ENCODE assay signal across 7 cellular contexts in genomic region chr17:48908853-48909394, GRCh38. TPM values are rescaled to one million over a fixed set of nuclear protein-coding genes. Genes with fewer than 3 reads are reported as not detected.
DNase-seq lines count a peak whose midpoint lies in the region; ATAC-seq, FAIRE-seq and TF ChIP-seq lines count a peak whose summit lies in the region.

No MANE protein-coding gene starts in this region.

- peak overlapping the region; percentile 73 to 77 for H3K27ac ChIP-seq in kidney (ENCODE audit: low read depth in 2 of 2, low read length in 2 of 2)

- ATAC-seq in HG03045 (IDR thresholded peaks at IDR 0.05; ENCODE audit: unreplicated experiment): peak; percentile 37

- H3K9ac ChIP-seq in kidney (ENCODE audit: low read length in 2 of 2): peak overlapping the region; percentile 29 to 66

- TF ChIP-seq CTCF in kidney (IDR thresholded peaks at IDR 0.05; ENCODE audit: borderline replicate concordance, extremely low read depth, insufficient read depth): no peak

- H3K9me3 ChIP-seq in kidney (ENCODE audit: control insufficient read depth in 1 of 2, low read length in 2 of 2): no peaks in the 10 kb centered on the region

- DNase-seq in GM18507 (ENCODE audit: extremely low spot score, insufficient read length, low read depth) (peak; percentile 58), NCI-H2196 treated with DMSO at 0.1 percent for 48 hours (lab: John Stamatoyannopoulos, UW; ENCODE audit: unreplicated experiment) (peak; percentile 45), kidney (peak; percentile 94)
- DNase-seq in activated CD4-positive, CD25-positive, alpha-beta regulatory T cell treated with anti-CD3 and anti-CD28 coated beads, Interleukin-2, amount 50 U/mL, for 16 hours (ENCODE audit: low read depth, low spot score): peak; percentile 70
- DNase-seq in central memory CD4-positive, alpha-beta T cell: peak; percentile 61
- peak; percentile 98 for DNase-seq in stimulated activated CD4-positive, alpha-beta T cell treated with anti-CD3 and anti-CD28 coated beads, Interleukin-15, amount 100 ng/mL, for 24 hours

- peaks cover 16 to 23% of the 10 kb centered on the region in 2 donors for H3K4me1 ChIP-seq in kidney (ENCODE audit: control insufficient read depth in 1 of 2, insufficient read depth in 1 of 2, low read depth in 1 of 2, low read length in 2 of 2)

- peaks cover 6 to 7% of the 10 kb centered on the region in 2 donors for H3K36me3 ChIP-seq in kidney (ENCODE audit: control insufficient read depth in 1 of 2, insufficient read depth in 2 of 2, low read length in 2 of 2)

- peak; percentile 92 for FAIRE-seq in GM18507 (lab: Jason Lieb, UNC)
- FAIRE-seq in kidney (lab: Jason Lieb, UNC): no peak

- intact Hi-C loops in kidney (cut with DNase I): no loop called here

- H3K4me3 ChIP-seq in kidney (ENCODE audit: low read length in 2 of 2): peak overlapping the region; percentile 71 to 91

RNA-seq across cellular contexts. Expression of gene UBE2Z, which starts 0.7 kb away (rescaled TPM):
- 86.7 TPM for total RNA-seq in kidney
- polyA plus RNA-seq in kidney (ENCODE audit: insufficient read depth, low read depth, low replicate concordance): 47.5 TPM

RNA-seq across cellular contexts. Expression of gene ATP5MC1, which starts 16.3 kb away (rescaled TPM):
- total RNA-seq in kidney: 71.2 TPM
- 845 TPM for polyA plus RNA-seq in kidney (ENCODE audit: insufficient read depth, low read depth, low replicate concordance)

RNA-seq across cellular contexts. Expression of gene SNF8, which starts 35.7 kb away (rescaled TPM):
- 110 TPM for total RNA-seq in kidney
- polyA plus RNA-seq in kidney (ENCODE audit: insufficient read depth, low read depth, low replicate concordance): 203 TPM

RNA-seq across cellular contexts. Expression of gene GIP, which starts 59.5 kb away (rescaled TPM):
- total RNA-seq in kidney: not detected
- not detected for polyA plus RNA-seq in kidney (ENCODE audit: insufficient read depth, low read depth, low replicate concordance)

Comparison
In these comparisons a context has a peak if more than half of its experiments do, and no peak if none do; other contexts are left out.
1. Peak in every context shown above with its lines: DNase-seq, ATAC-seq, H3K4me3 ChIP-seq and H3K27ac ChIP-seq.
2. DNase-seq: peak in every context shown above with its lines; median percentile 98 in stimulated activated CD4-positive, alpha-beta T cell treated with anti-CD3 and anti-CD28 coated beads, Interleukin-15, amount 100 ng/mL, for 24 hours; 94 in kidney; 70 in activated CD4-positive, CD25-positive, alpha-beta regulatory T cell treated with anti-CD3 and anti-CD28 coated beads, Interleukin-2, amount 50 U/mL, for 16 hours; 61 in central memory CD4-positive, alpha-beta T cell; 58 in GM18507; 45 in NCI-H2196 treated with DMSO at 0.1 percent for 48 hours.